Comparison of ENCODE assay signal across 17 cellular contexts in genomic region chr14:74169906-74170305, GRCh38.
A peak's percentile ranks its signal among the peaks of the same experiment; 100 is the strongest.
DNase-seq lines count a peak whose midpoint lies in the region; ATAC-seq, FAIRE-seq and TF ChIP-seq lines count a peak whose summit lies in the region.
"Had no signal": no experiment of that assay in that cellular context is flagged by ENCODE, and none has a peak within 500 bp of the region (broad histone marks: within the 10 kb centered on the region; RNA-seq: fewer than 3 reads in every experiment).

No MANE protein-coding gene starts in this region.

- 55% methylated on average over 3 of the region's 3 CpGs for WGBS in K562 (ENCODE audit: insufficient coverage, low coverage, missing lambda C conversion rate)

- H3K4me2 ChIP-seq in K562 (ENCODE audit: insufficient read depth, low read length): no peak overlapping the region

- no peak overlapping the region for H3K4me3 Mint-ChIP-seq in CD4-positive, CD25-positive, alpha-beta regulatory T cell
- H3K4me3 Mint-ChIP-seq: CD8-positive, alpha-beta T cell; HFFc6 had no signal

- no TSS peak for BruUV-seq in K562 (replicated peaks; lab: Mats Ljungman, UMichigan)

- no peaks in the 10 kb centered on the region for H3K4me1 Mint-ChIP-seq in CD4-positive, CD25-positive, alpha-beta regulatory T cell

- no peaks in the 10 kb centered on the region for H3K36me3 ChIP-seq in CD4-positive, CD25-positive, alpha-beta regulatory T cell (ENCODE audit: control insufficient read depth, insufficient read depth, low read length)
- H3K36me3 ChIP-seq in K562 (ENCODE audit: control insufficient read depth, insufficient read depth, low read length): peaks cover 5% of the 10 kb centered on the region; the same call in 1 of the 3 replicates
- H3K36me3 ChIP-seq: HAP-1 had no signal

- ATAC-seq in CD4-positive, CD25-positive, alpha-beta regulatory T cell (ENCODE audit: low read depth in 2 of 2): no peak
- ATAC-seq in K562: no peak
- ATAC-seq: CD8-positive, alpha-beta T cell had no signal

- no peaks in the 10 kb centered on the region for H4K20me1 ChIP-seq in K562 (replicated peaks; ENCODE audit: control insufficient read depth, insufficient read depth, low read length)

- intact Hi-C loops in K562 (cut with micrococcal nuclease): no loop called here

- in situ Hi-C loops in K562 (cut with MboI): no loop called here

- TF ChIP-seq CTCF in K562 (IDR thresholded peaks at IDR 0.05 in 2 of 3, conservative IDR thresholded peaks at IDR 0.05 in 1 of 3; ENCODE audit: insufficient read depth in 2 of 3, low read depth in 1 of 3, low read length in 3 of 3) (no peak), GM10248 (IDR thresholded peaks at IDR 0.05; ENCODE audit: control extremely low read depth, extremely low read depth, low read depth, missing control alignments) (no peak)

- H3K27me3 ChIP-seq in CD4-positive, CD25-positive, alpha-beta regulatory T cell (ENCODE audit: control insufficient read depth, insufficient read depth, low read length): no peaks in the 10 kb centered on the region
- H3K27me3 ChIP-seq in K562 (ENCODE audit: control insufficient read depth in 2 of 2, insufficient read depth in 2 of 2, low read length in 2 of 2): no peaks in the 10 kb centered on the region

- TF ChIP-seq POLR2A in K562 (conservative IDR thresholded peaks at IDR 0.05): no peak

- no peaks in the 10 kb centered on the region for H3K9me3 ChIP-seq in CD4-positive, CD25-positive, alpha-beta regulatory T cell (ENCODE audit: control insufficient read depth in 2 of 2, low read length in 2 of 2)
- no peaks in the 10 kb centered on the region for H3K9me3 ChIP-seq in K562 (replicated peaks; ENCODE audit: control insufficient read depth, insufficient read depth, low read depth, low read length)
- H3K9me3 ChIP-seq: Caco-2, HAP-1 had no signal

- no peak overlapping the region for H3K4me3 ChIP-seq in CD4-positive, CD25-positive, alpha-beta regulatory T cell (ENCODE audit: low read depth, low read length)
- H3K4me3 ChIP-seq in K562: no peak overlapping the region
- H3K4me3 ChIP-seq: HAP-1 had no signal

- no peak for TF ChIP-seq RAD21 in K562 (CRISPR knock-in tag; conservative IDR thresholded peaks at IDR 0.05 in 1 of 2, IDR thresholded peaks at IDR 0.05 in 1 of 2)

- FAIRE-seq in HTR-8/SVneo (lab: Jason Lieb, UNC): peak; percentile 86
- peak; percentile 26 for FAIRE-seq in K562 (lab: Jason Lieb, UNC)
- FAIRE-seq: GM12892, H54 had no signal

- H3K27ac Mint-ChIP-seq in CD4-positive, CD25-positive, alpha-beta regulatory T cell: peak overlapping the region in 2 of 3 donors; percentile 19 to 31
- H3K27ac Mint-ChIP-seq: CD8-positive, alpha-beta T cell; HFFc6 had no signal

- H3K9me3 Mint-ChIP-seq in CD4-positive, CD25-positive, alpha-beta regulatory T cell: no peaks in the 10 kb centered on the region
- H3K9me3 Mint-ChIP-seq: CD8-positive, alpha-beta T cell; HFFc6 had no signal

- H3K4me1 ChIP-seq in CD4-positive, CD25-positive, alpha-beta regulatory T cell (ENCODE audit: control insufficient read depth, insufficient read depth, low read length, poor library complexity, severe bottlenecking): no peaks in the 10 kb centered on the region
- H3K4me1 ChIP-seq in K562 (replicated peaks in 1 of 2; ENCODE audit: control insufficient read depth in 2 of 2, insufficient read depth in 2 of 2, low read length in 2 of 2): peaks cover 0 to 10% of the 10 kb centered on the region in 2 experiments; a peak in 3 of 5 replicates
- H3K4me1 ChIP-seq: Caco-2, HAP-1 had no signal

- no peaks in the 10 kb centered on the region for H3K27me3 Mint-ChIP-seq in CD4-positive, CD25-positive, alpha-beta regulatory T cell

- no peak for DNase-seq in CD4-positive, CD25-positive, alpha-beta regulatory T cell
- DNase-seq in HTR-8/SVneo (ENCODE audit: insufficient read length, low spot score): no peak
- no peak for DNase-seq in K562 (ENCODE audit: extremely low read depth in 1 of 4, low spot score in 3 of 4)
- DNase-seq in hypothalamus (lab: John Stamatoyannopoulos, UW): no peak
- no peak for DNase-seq in NCI-H2196 (lab: John Stamatoyannopoulos, UW; ENCODE audit: unreplicated experiment)
- no peak for DNase-seq in GM10248 (ENCODE audit: extremely low spot score)
- DNase-seq: C1 segment of cervical spinal cord; Caco-2; CD8-positive, alpha-beta T cell; DMS53; DMS79 treated with DMSO at 0.1 percent for 48 hours; GF-D8; GOT3; HFFc6 had no signal

- no peaks in the 10 kb centered on the region for H3K9me1 ChIP-seq in K562 (ENCODE audit: control insufficient read depth, insufficient read depth, low read length)

- no peak overlapping the region for H2AFZ ChIP-seq in K562 (ENCODE audit: low read depth, low read length)

- POLR2A ChIA-PET in K562 (lab: Yijun Ruan, JAX): interaction anchor here (0.7 to 0.8 kb wide), 2 partner anchors 76 to 139 kb away, joined by 3 read pairs; no protein-coding TSS in a partner anchor
- POLR2A ChIA-PET in GM10248 (lab: Yijun Ruan, JAX): no interaction called here

- peaks cover 30% of the 10 kb centered on the region for H3K36me3 Mint-ChIP-seq in CD4-positive, CD25-positive, alpha-beta regulatory T cell

- no peak overlapping the region; a peak in 1 of 4 replicates for H3K9ac ChIP-seq in K562 (ENCODE audit: insufficient read depth in 1 of 2, low read depth in 2 of 2, low read length in 2 of 2)

- H3K27ac ChIP-seq in CD4-positive, CD25-positive, alpha-beta regulatory T cell (ENCODE audit: insufficient read depth, low read length, poor library complexity, severe bottlenecking): no peak overlapping the region
- no peak overlapping the region; the same call in 2 of the 3 replicates for H3K27ac ChIP-seq in K562 (ENCODE audit: extremely low read depth, low read depth, low read length)

- TF ChIP-seq EP300 in K562 (IDR thresholded peaks at IDR 0.05; ENCODE audit: low read length): no peak

- H3K79me2 ChIP-seq in K562 (ENCODE audit: control insufficient read depth, insufficient read depth, low read length): no peaks in the 10 kb centered on the region; the same call in 1 of the 3 replicates

- CTCF ChIA-PET in K562 (lab: Yijun Ruan, JAX; ENCODE audit: low intra/inter-chr PET ratio) (no interaction called here), GM10248 (lab: Yijun Ruan, JAX) (interaction anchor here (1.2 kb wide), 1 partner anchor 20 kb away, joined by 3 read pairs; no protein-coding TSS in a partner anchor)
